Comparison of ENCODE assay signal across 1 cellular context in the genomic region with DNA sequence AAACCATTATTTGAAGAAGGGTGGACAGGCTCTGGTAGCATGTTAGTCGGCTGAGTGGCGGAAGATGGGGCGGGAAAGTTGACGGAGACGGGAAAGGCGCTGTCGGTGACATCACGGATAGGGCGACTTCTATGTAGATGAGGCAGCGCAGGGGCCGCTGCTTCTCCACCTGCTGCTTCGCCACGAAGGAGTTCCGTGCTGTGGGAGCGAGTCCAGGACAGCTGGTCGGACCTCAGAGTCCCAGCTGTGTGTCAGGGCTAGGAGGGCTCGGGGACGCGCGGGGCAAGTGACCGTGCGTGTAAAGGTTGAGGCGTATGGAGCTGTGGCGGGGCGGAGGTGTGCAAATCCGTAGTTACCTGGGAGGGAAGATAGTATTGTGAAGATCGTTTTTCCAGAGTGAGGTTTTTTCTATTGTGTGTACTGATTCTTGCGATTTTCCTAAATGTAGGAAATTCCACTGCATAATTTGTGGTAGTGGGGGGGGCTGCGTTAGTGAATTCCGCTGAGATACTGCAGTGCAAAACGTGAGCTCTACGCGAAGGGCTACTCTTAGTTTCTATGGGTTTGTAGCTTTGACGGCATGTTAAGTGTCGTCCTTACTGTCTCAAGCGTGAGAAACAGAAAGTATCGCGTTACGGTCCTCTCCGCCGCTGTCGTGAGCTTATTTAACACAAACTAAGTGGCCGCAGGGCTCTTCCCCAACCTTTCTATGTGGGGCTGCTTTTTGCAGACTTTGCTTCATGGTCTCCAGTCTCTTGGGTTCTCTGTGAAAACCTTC.
TF ChIP-seq lines count a peak whose summit lies in the region.

No MANE protein-coding gene starts in this region.

TF ChIP-seq in K562, 482 proteins besides CTCF, POLR2A, EP300 and RAD21 (continued from another document and continues in another):
- TF ChIP-seq, protein P1, sequence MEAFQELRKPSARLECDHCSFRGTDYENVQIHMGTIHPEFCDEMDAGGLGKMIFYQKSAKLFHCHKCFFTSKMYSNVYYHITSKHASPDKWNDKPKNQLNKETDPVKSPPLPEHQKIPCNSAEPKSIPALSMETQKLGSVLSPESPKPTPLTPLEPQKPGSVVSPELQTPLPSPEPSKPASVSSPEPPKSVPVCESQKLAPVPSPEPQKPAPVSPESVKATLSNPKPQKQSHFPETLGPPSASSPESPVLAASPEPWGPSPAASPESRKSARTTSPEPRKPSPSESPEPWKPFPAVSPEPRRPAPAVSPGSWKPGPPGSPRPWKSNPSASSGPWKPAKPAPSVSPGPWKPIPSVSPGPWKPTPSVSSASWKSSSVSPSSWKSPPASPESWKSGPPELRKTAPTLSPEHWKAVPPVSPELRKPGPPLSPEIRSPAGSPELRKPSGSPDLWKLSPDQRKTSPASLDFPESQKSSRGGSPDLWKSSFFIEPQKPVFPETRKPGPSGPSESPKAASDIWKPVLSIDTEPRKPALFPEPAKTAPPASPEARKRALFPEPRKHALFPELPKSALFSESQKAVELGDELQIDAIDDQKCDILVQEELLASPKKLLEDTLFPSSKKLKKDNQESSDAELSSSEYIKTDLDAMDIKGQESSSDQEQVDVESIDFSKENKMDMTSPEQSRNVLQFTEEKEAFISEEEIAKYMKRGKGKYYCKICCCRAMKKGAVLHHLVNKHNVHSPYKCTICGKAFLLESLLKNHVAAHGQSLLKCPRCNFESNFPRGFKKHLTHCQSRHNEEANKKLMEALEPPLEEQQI (IDR thresholded peaks at IDR 0.05) = no peak
- TF ChIP-seq FOXJ2 (tag; IDR thresholded peaks at IDR 0.05) (no peak), COPS2 (conservative IDR thresholded peaks at IDR 0.05) (no peak), NFXL1 (CRISPR knock-in tag; IDR thresholded peaks at IDR 0.05) (peak; percentile 94), ZNF436 (CRISPR knock-in tag; IDR thresholded peaks at IDR 0.05) (peak; percentile 96), E4F1 (CRISPR knock-in tag; IDR thresholded peaks at IDR 0.05; ENCODE audit: borderline replicate concordance) (peak; percentile 89), ZNF41 (CRISPR knock-in tag; conservative IDR thresholded peaks at IDR 0.05) (peak; percentile 93), ZNF239 (CRISPR knock-in tag; IDR thresholded peaks at IDR 0.05) (0 out of 2 replicates have a peak, but pooled peaks have one; percentile 10), ZNF707 (CRISPR knock-in tag; conservative IDR thresholded peaks at IDR 0.05) (no peak), ARID1B (IDR thresholded peaks at IDR 0.05) (peak; percentile 25; the same call in 1 of the 2 replicates), TAF9B (IDR thresholded peaks at IDR 0.05; ENCODE audit: partially characterized antibody) (peak; percentile 87), SRSF7 (optimal IDR thresholded peaks at IDR 0.05; ENCODE audit: low read depth, low read length) (no peak), BCL6 (CRISPR knock-in tag; IDR thresholded peaks at IDR 0.05) (peak; percentile 82; the same call in 1 of the 2 replicates), PRDM10 (IDR thresholded peaks at IDR 0.05; ENCODE audit: partially characterized antibody) (no peak), C11orf30 (IDR thresholded peaks at IDR 0.05; ENCODE audit: low read depth) (peak; percentile 29; the same call in 1 of the 2 replicates), CREM (IDR thresholded peaks at IDR 0.05; ENCODE audit: low read depth) (peak; percentile 92), PHF21A (IDR thresholded peaks at IDR 0.05; ENCODE audit: borderline replicate concordance, low read depth) (0 out of 2 replicates have a peak, but pooled peaks have one; percentile 21), NCOA6 (IDR thresholded peaks at IDR 0.05) (peak; percentile 60; the same call in 1 of the 2 replicates), RFX1 (IDR thresholded peaks at IDR 0.05) (peak; percentile 33; the same call in 1 of the 2 replicates), THAP7 (CRISPR knock-in tag; IDR thresholded peaks at IDR 0.05) (peak; percentile 96), PHB (CRISPR knock-in tag; IDR thresholded peaks at IDR 0.05) (peak; percentile 99), NR4A1 (CRISPR knock-in tag; IDR thresholded peaks at IDR 0.05) (peak; percentile 64; the same call in 1 of the 2 replicates), NR4A1 (tag; IDR thresholded peaks at IDR 0.05) (no peak), DIDO1 (tag; IDR thresholded peaks at IDR 0.05; ENCODE audit: low read depth) (no peak), ZEB2 (IDR thresholded peaks at IDR 0.05) (peak; percentile 88), SUPT5H (IDR thresholded peaks at IDR 0.05) (peak; percentile 99), ZNF77 (CRISPR knock-in tag; IDR thresholded peaks at IDR 0.05) (peak; percentile 96), KDM1A (IDR thresholded peaks at IDR 0.05) (peak; percentile 24 to 28; a peak in 1 of 4 replicates), KLF1 (tag; IDR thresholded peaks at IDR 0.05) (peak; percentile 25; the same call in 1 of the 2 replicates), ILF3 (IDR thresholded peaks at IDR 0.05; ENCODE audit: borderline replicate concordance) (peak; percentile 99), E2F3 (CRISPR knock-in tag; IDR thresholded peaks at IDR 0.05) (0 out of 2 replicates have a peak, but pooled peaks have one; percentile 58)
- TF ChIP-seq, protein P2, sequence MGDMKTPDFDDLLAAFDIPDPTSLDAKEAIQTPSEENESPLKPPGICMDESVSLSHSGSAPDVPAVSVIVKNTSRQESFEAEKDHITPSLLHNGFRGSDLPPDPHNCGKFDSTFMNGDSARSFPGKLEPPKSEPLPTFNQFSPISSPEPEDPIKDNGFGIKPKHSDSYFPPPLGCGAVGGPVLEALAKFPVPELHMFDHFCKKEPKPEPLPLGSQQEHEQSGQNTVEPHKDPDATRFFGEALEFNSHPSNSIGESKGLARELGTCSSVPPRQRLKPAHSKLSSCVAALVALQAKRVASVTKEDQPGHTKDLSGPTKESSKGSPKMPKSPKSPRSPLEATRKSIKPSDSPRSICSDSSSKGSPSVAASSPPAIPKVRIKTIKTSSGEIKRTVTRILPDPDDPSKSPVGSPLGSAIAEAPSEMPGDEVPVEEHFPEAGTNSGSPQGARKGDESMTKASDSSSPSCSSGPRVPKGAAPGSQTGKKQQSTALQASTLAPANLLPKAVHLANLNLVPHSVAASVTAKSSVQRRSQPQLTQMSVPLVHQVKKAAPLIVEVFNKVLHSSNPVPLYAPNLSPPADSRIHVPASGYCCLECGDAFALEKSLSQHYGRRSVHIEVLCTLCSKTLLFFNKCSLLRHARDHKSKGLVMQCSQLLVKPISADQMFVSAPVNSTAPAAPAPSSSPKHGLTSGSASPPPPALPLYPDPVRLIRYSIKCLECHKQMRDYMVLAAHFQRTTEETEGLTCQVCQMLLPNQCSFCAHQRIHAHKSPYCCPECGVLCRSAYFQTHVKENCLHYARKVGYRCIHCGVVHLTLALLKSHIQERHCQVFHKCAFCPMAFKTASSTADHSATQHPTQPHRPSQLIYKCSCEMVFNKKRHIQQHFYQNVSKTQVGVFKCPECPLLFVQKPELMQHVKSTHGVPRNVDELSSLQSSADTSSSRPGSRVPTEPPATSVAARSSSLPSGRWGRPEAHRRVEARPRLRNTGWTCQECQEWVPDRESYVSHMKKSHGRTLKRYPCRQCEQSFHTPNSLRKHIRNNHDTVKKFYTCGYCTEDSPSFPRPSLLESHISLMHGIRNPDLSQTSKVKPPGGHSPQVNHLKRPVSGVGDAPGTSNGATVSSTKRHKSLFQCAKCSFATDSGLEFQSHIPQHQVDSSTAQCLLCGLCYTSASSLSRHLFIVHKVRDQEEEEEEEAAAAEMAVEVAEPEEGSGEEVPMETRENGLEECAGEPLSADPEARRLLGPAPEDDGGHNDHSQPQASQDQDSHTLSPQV (IDR thresholded peaks at IDR 0.05) = no peak
- TF ChIP-seq, protein P3, sequence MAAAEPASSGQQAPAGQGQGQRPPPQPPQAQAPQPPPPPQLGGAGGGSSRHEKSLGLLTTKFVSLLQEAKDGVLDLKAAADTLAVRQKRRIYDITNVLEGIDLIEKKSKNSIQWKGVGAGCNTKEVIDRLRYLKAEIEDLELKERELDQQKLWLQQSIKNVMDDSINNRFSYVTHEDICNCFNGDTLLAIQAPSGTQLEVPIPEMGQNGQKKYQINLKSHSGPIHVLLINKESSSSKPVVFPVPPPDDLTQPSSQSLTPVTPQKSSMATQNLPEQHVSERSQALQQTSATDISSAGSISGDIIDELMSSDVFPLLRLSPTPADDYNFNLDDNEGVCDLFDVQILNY (CRISPR knock-in tag; IDR thresholded peaks at IDR 0.05) = 0 out of 2 replicates have a peak, but pooled peaks have one; percentile 36
- TF ChIP-seq, protein P4, sequence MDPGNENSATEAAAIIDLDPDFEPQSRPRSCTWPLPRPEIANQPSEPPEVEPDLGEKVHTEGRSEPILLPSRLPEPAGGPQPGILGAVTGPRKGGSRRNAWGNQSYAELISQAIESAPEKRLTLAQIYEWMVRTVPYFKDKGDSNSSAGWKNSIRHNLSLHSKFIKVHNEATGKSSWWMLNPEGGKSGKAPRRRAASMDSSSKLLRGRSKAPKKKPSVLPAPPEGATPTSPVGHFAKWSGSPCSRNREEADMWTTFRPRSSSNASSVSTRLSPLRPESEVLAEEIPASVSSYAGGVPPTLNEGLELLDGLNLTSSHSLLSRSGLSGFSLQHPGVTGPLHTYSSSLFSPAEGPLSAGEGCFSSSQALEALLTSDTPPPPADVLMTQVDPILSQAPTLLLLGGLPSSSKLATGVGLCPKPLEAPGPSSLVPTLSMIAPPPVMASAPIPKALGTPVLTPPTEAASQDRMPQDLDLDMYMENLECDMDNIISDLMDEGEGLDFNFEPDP (CRISPR knock-in tag; IDR thresholded peaks at IDR 0.05) = peak; percentile 98
- TF ChIP-seq, protein P5, sequence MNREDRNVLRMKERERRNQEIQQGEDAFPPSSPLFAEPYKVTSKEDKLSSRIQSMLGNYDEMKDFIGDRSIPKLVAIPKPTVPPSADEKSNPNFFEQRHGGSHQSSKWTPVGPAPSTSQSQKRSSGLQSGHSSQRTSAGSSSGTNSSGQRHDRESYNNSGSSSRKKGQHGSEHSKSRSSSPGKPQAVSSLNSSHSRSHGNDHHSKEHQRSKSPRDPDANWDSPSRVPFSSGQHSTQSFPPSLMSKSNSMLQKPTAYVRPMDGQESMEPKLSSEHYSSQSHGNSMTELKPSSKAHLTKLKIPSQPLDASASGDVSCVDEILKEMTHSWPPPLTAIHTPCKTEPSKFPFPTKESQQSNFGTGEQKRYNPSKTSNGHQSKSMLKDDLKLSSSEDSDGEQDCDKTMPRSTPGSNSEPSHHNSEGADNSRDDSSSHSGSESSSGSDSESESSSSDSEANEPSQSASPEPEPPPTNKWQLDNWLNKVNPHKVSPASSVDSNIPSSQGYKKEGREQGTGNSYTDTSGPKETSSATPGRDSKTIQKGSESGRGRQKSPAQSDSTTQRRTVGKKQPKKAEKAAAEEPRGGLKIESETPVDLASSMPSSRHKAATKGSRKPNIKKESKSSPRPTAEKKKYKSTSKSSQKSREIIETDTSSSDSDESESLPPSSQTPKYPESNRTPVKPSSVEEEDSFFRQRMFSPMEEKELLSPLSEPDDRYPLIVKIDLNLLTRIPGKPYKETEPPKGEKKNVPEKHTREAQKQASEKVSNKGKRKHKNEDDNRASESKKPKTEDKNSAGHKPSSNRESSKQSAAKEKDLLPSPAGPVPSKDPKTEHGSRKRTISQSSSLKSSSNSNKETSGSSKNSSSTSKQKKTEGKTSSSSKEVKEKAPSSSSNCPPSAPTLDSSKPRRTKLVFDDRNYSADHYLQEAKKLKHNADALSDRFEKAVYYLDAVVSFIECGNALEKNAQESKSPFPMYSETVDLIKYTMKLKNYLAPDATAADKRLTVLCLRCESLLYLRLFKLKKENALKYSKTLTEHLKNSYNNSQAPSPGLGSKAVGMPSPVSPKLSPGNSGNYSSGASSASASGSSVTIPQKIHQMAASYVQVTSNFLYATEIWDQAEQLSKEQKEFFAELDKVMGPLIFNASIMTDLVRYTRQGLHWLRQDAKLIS (CRISPR knock-in tag; IDR thresholded peaks at IDR 0.05) = 0 out of 2 replicates have a peak, but pooled peaks have one; percentile 48
